ENCODE assay signal across 8 cellular contexts in genomic region chr2:234290671-234291070, GRCh38.
DNase-seq lines count a peak whose midpoint lies in the region; ATAC-seq lines count a peak whose summit lies in the region.

No MANE protein-coding gene starts in this region.

- ATAC-seq in GM18861 (IDR thresholded peaks at IDR 0.05; ENCODE audit: unreplicated experiment) (peak; percentile 65), HG03135 (IDR thresholded peaks at IDR 0.05; ENCODE audit: unreplicated experiment) (peak; percentile 51)
- ATAC-seq in activated CD4-positive, CD25-positive, alpha-beta regulatory T cell treated with anti-CD3 and anti-CD28 coated beads, Interleukin-2, amount 50 U/mL, for 24 hours: peak; percentile 74 to 75

- DNase-seq in effector CD8-positive, alpha-beta T cell (lab: John Stamatoyannopoulos, UW): peak; percentile 53
- DNase-seq in stimulated activated CD4-positive, alpha-beta T cell treated with anti-CD3 and anti-CD28 coated beads, Interleukin-4, amount 100 ng/mL, for 1 hour: peak; percentile 65
- DNase-seq in G401 (ENCODE audit: low spot score) (no peak), NCI-H510A treated with DMSO at 0.1 percent for 48 hours (lab: John Stamatoyannopoulos, UW) (no peak), pons (ENCODE audit: low spot score) (no peak)

- in situ Hi-C loops in G401 (cut with HindIII; ENCODE audit: low sequenced_read_pairs): no loop called here

Comparison
In these comparisons a context has a peak if more than half of its experiments do, and no peak if none do; other contexts are left out.
1. DNase-seq: peak in effector CD8-positive, alpha-beta T cell (single experiment) and stimulated activated CD4-positive, alpha-beta T cell treated with anti-CD3 and anti-CD28 coated beads, Interleukin-4, amount 100 ng/mL, for 1 hour (single experiment); none in G401 (single experiment), NCI-H510A treated with DMSO at 0.1 percent for 48 hours (single experiment) and pons (single experiment).
2. Peak in every context shown above with its lines, with median percentiles within 50 percentile points of each other: ATAC-seq.